ENCODE assay signal across 10 cellular contexts in the genomic region with DNA sequence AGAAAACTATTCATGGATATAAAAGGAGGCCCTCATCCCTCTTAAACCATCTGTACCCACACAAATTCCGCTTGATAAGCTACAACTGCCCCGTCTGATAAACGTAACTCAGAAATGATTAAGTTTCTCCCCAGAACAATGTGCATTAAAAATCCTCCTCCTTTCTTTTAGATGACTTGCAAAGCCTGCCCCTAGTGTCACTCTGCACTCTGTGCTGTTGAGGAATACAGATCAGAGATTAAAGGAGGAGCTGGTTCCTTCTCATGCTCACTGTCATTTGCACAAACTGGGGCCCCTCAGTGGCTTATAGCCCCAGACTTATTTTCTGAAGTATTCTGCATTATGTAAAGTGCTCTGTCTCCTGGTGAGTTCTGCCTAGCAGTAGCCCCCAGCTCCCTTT. TPM values are rescaled to one million over a fixed set of nuclear protein-coding genes. Genes with fewer than 3 reads are reported as not detected.
A peak's percentile ranks its signal among the peaks of the same experiment; 100 is the strongest.
DNase-seq lines count a peak whose midpoint lies in the region; ATAC-seq and TF ChIP-seq lines count a peak whose summit lies in the region.
"Had no signal": no experiment of that assay in that cellular context is flagged by ENCODE, and none has a peak within 500 bp of the region (broad histone marks: within the 10 kb centered on the region; RNA-seq: fewer than 3 reads in every experiment).

No MANE protein-coding gene starts in this region.

- intact Hi-C loops in activated CD4-positive, alpha-beta T cell treated with anti-CD3 and anti-CD28 coated beads, Interleukin-2, amount 10 ng/mL, durations not matched to agents 24 days and 14 days (cut with micrococcal nuclease), result loop anchor here (5.0 kb wide), 2 partner anchors 224 to 606 kb away; no protein-coding TSS in a partner anchor

- H3K27me3 Mint-ChIP-seq in activated CD4-positive, alpha-beta T cell treated with anti-CD3 and anti-CD28 coated beads, Interleukin-2, amount 10 ng/mL, durations not matched to agents 24 days and 14 days, result no peaks in the 10 kb centered on the region

- H3K4me1 Mint-ChIP-seq in activated CD4-positive, alpha-beta T cell treated with anti-CD3 and anti-CD28 coated beads, Interleukin-2, amount 10 ng/mL, durations not matched to agents 24 days and 14 days, result peaks cover 76% of the 10 kb centered on the region

- ATAC-seq in HG02981 (IDR thresholded peaks at IDR 0.05; ENCODE audit: unreplicated experiment), result no peak

- H3K27ac Mint-ChIP-seq in activated CD4-positive, alpha-beta T cell treated with anti-CD3 and anti-CD28 coated beads, Interleukin-2, amount 10 ng/mL, durations not matched to agents 24 days and 14 days, result peak overlapping the region; percentile 81

- no peak for TF ChIP-seq POLR2A in erythroblast (IDR thresholded peaks at IDR 0.05; ENCODE audit: low read length)

- peak overlapping the region; percentile 52 for H3K4me3 Mint-ChIP-seq in activated CD4-positive, alpha-beta T cell treated with anti-CD3 and anti-CD28 coated beads, Interleukin-2, amount 10 ng/mL, durations not matched to agents 24 days and 14 days

- peak in 5 of 6 experiments; percentile 17 to 67 (median 50) for DNase-seq in stimulated activated naive CD4-positive, alpha-beta T cell (lab: John Stamatoyannopoulos, UW)
- DNase-seq in stimulated activated naive CD4-positive, alpha-beta T cell treated with Interleukin-2 at 50 U/mL for 16 hours (lab: John Stamatoyannopoulos, UW), result no peak
- DNase-seq in activated CD4-positive, alpha-beta T cell treated with anti-CD3 and anti-CD28 coated beads, Interleukin-2, amount 10 ng/mL, durations not matched to agents 24 days and 14 days, result peak; percentile 82
- peak; percentile 76 to 78 for DNase-seq in erythroblast (lab: John Stamatoyannopoulos, UW)
- no peak for DNase-seq in NCI-H1092 (lab: John Stamatoyannopoulos, UW)
- DNase-seq in EL, result no peak
- DNase-seq in NCI-H1105 (lab: John Stamatoyannopoulos, UW), result no peak
- DNase-seq: cortex of kidney, upper lobe of left lung had no signal

- H3K9me3 Mint-ChIP-seq in activated CD4-positive, alpha-beta T cell treated with anti-CD3 and anti-CD28 coated beads, Interleukin-2, amount 10 ng/mL, durations not matched to agents 24 days and 14 days, result no peaks in the 10 kb centered on the region

- peaks cover 39% of the 10 kb centered on the region for H3K36me3 Mint-ChIP-seq in activated CD4-positive, alpha-beta T cell treated with anti-CD3 and anti-CD28 coated beads, Interleukin-2, amount 10 ng/mL, durations not matched to agents 24 days and 14 days (ENCODE audit: low read depth)

RNA-seq across cellular contexts. Expression of a gene that starts 33.3 kb away (rescaled TPM):
- not detected in 2 replicates for total RNA-seq in activated CD4-positive, alpha-beta T cell treated with anti-CD3 and anti-CD28 coated beads, Interleukin-2, amount 10 ng/mL, durations not matched to agents 24 days and 14 days
- total RNA-seq: upper lobe of left lung had no signal

Comparison
In these comparisons a context has a peak if more than half of its experiments do, and no peak if none do; other contexts are left out.
1. DNase-seq: peak in stimulated activated naive CD4-positive, alpha-beta T cell (5 of 6), activated CD4-positive, alpha-beta T cell treated with anti-CD3 and anti-CD28 coated beads, Interleukin-2, amount 10 ng/mL, durations not matched to agents 24 days and 14 days (single experiment) and erythroblast (2 of 2); none in stimulated activated naive CD4-positive, alpha-beta T cell treated with Interleukin-2 at 50 U/mL for 16 hours (single experiment), NCI-H1092 (single experiment), EL (single experiment) and NCI-H1105 (single experiment).